ENCODE assay signal across 32 cellular contexts in genomic region chrX:27671234-27671633, GRCh38.
"Had no signal": no experiment of that assay in that cellular context is flagged by ENCODE, and none has a peak within 500 bp of the region (broad histone marks: within the 10 kb centered on the region; RNA-seq: fewer than 3 reads in every experiment).

No MANE protein-coding gene starts in this region.

- H3K9me3 ChIP-seq: neutrophil, psoas muscle, spleen, suprapubic skin, testis, tibial artery, transverse colon, upper lobe of right lung, uterus had no signal

- H3K9me3 Mint-ChIP-seq: stimulated activated memory B cell treated with anti-CD40 and anti-IgM and Interleukin-4, amounts not matched to agents 10 μg/mL and 1 μg/mL and 100 μg/mL, for 72 hours; stimulated activated naive CD8-positive, alpha-beta T cell treated with anti-CD3 and anti-CD28 coated beads, Interleukin-15, amount 100 ng/mL, for 72 hours had no signal

- H3K4me2 ChIP-seq: smooth muscle cell had no signal

- H3K27ac Mint-ChIP-seq: naive thymus-derived CD8-positive, alpha-beta T cell; natural killer cell treated with Interleukin-12 subunit alpha and Interleukin-12 subunit beta and Interleukin-15 and Interleukin-18, amount 100 ng/mL, for 72 hours; nephron progenitor cell; progenitor cell of endocrine pancreas; stimulated activated memory B cell treated with anti-CD40 and anti-IgM and Interleukin-4, amounts not matched to agents 10 μg/mL and 1 μg/mL and 100 μg/mL, for 72 hours; stimulated activated naive CD8-positive, alpha-beta T cell treated with anti-CD3 and anti-CD28 coated beads, Interleukin-15, amount 100 ng/mL, for 72 hours; type B pancreatic cell had no signal

- H3K27me3 ChIP-seq: neutrophil, spleen, suprapubic skin, testis, tibial artery, transverse colon, upper lobe of right lung, uterus had no signal

- H3K9ac ChIP-seq: parathyroid adenoma had no signal

- H3K4me3 Mint-ChIP-seq: naive thymus-derived CD8-positive, alpha-beta T cell; natural killer cell treated with Interleukin-12 subunit alpha and Interleukin-12 subunit beta and Interleukin-15 and Interleukin-18, amount 100 ng/mL, for 72 hours; nephron progenitor cell; neural crest cell; stimulated activated memory B cell treated with anti-CD40 and anti-IgM and Interleukin-4, amounts not matched to agents 10 μg/mL and 1 μg/mL and 100 μg/mL, for 72 hours; stimulated activated naive CD8-positive, alpha-beta T cell treated with anti-CD3 and anti-CD28 coated beads, Interleukin-15, amount 100 ng/mL, for 72 hours; type B pancreatic cell had no signal

- H3K79me2 ChIP-seq: parathyroid adenoma had no signal

- H3K4me1 ChIP-seq: parathyroid adenoma, psoas muscle, spleen, suprapubic skin, testis, tibial artery, transverse colon, upper lobe of right lung, uterus had no signal

- H3K4me1 Mint-ChIP-seq: naive thymus-derived CD8-positive, alpha-beta T cell; nephron progenitor cell; neural crest cell; stimulated activated memory B cell treated with anti-CD40 and anti-IgM and Interleukin-4, amounts not matched to agents 10 μg/mL and 1 μg/mL and 100 μg/mL, for 72 hours; stimulated activated naive CD8-positive, alpha-beta T cell treated with anti-CD3 and anti-CD28 coated beads, Interleukin-15, amount 100 ng/mL, for 72 hours had no signal

- DNase-seq: naive thymus-derived CD8-positive, alpha-beta T cell; nephron progenitor cell; nucleus accumbens; posterior cingulate gyrus; psoas muscle; right cardiac atrium; spleen; stimulated activated CD4-positive, alpha-beta T cell treated with anti-CD3 and anti-CD28 coated beads, Interleukin-12 subunit alpha, Interleukin-12 subunit beta, amount 100 ng/mL, for 4 hours; stimulated activated CD4-positive, alpha-beta T cell treated with anti-CD3 and anti-CD28 coated beads, Interleukin-1b, Interleukin-23, amount 100 ng/mL, for 48 hours; stimulated activated CD4-positive, alpha-beta T cell treated with anti-CD3 and anti-CD28 coated beads, Interleukin-4, amount 100 ng/mL, for 1 hour; stimulated activated CD4-positive, alpha-beta T cell treated with anti-CD3 and anti-CD28 coated beads, Interleukin-4, amount 100 ng/mL, for 4 hours; stimulated activated CD8-positive, alpha-beta memory T cell treated with anti-CD3 and anti-CD28 coated beads, Interleukin-4, amount 100 ng/mL, for 48 hours; stimulated activated naive CD4-positive, alpha-beta T cell; stimulated activated naive CD8-positive, alpha-beta T cell treated with anti-CD3 and anti-CD28 coated beads, Interleukin-15, amount 100 ng/mL, for 72 hours; stimulated activated naive CD8-positive, alpha-beta T cell treated with anti-CD3 and anti-CD28 coated beads, Interleukin-15, Interleukin-2, amounts not matched to agents 100 U/mL and 50 U/mL, for 24 hours; substantia nigra; testis; tibial artery; transverse colon; upper lobe of right lung; uterus had no signal

- H3K36me3 Mint-ChIP-seq: naive thymus-derived CD8-positive, alpha-beta T cell; natural killer cell treated with Interleukin-12 subunit alpha and Interleukin-12 subunit beta and Interleukin-15 and Interleukin-18, amount 100 ng/mL, for 72 hours; stimulated activated memory B cell treated with anti-CD40 and anti-IgM and Interleukin-4, amounts not matched to agents 10 μg/mL and 1 μg/mL and 100 μg/mL, for 72 hours; type B pancreatic cell had no signal

- ATAC-seq: naive thymus-derived CD8-positive, alpha-beta T cell; natural killer cell treated with Interleukin-12 subunit alpha and Interleukin-12 subunit beta and Interleukin-15 and Interleukin-18, amount 100 ng/mL, for 72 hours; psoas muscle; right cardiac atrium; sciatic nerve; stimulated activated memory B cell treated with anti-CD40 and anti-IgM and Interleukin-4, amounts not matched to agents 10 μg/mL and 1 μg/mL and 100 μg/mL, for 72 hours; stimulated activated naive CD8-positive, alpha-beta T cell treated with anti-CD3 and anti-CD28 coated beads, Interleukin-15, amount 100 ng/mL, for 72 hours; stimulated activated naive CD8-positive, alpha-beta T cell treated with anti-CD3 and anti-CD28 coated beads, Interleukin-15, Interleukin-2, amounts not matched to agents 100 U/mL and 50 U/mL, for 24 hours; upper lobe of right lung had no signal

- H3K27ac ChIP-seq: neutrophil, parathyroid adenoma, psoas muscle, skin epidermis, spleen, suprapubic skin, testis, tibial artery, transverse colon, upper lobe of right lung, uterus had no signal

- H3K36me3 ChIP-seq: neutrophil, spleen, suprapubic skin, tibial artery, transverse colon, upper lobe of right lung, uterus had no signal

- H2AFZ ChIP-seq: parathyroid adenoma had no signal

- H3K4me3 ChIP-seq: psoas muscle, skin epidermis, smooth muscle cell, spleen, suprapubic skin, testis, tibial artery, transverse colon, upper lobe of right lung, uterus had no signal

- H3K27me3 Mint-ChIP-seq: naive thymus-derived CD8-positive, alpha-beta T cell; natural killer cell treated with Interleukin-12 subunit alpha and Interleukin-12 subunit beta and Interleukin-15 and Interleukin-18, amount 100 ng/mL, for 72 hours; progenitor cell of endocrine pancreas; stimulated activated memory B cell treated with anti-CD40 and anti-IgM and Interleukin-4, amounts not matched to agents 10 μg/mL and 1 μg/mL and 100 μg/mL, for 72 hours; stimulated activated naive CD8-positive, alpha-beta T cell treated with anti-CD3 and anti-CD28 coated beads, Interleukin-15, amount 100 ng/mL, for 72 hours; type B pancreatic cell had no signal
